ENCODE assay signal across 1 cellular context in the genomic region with DNA sequence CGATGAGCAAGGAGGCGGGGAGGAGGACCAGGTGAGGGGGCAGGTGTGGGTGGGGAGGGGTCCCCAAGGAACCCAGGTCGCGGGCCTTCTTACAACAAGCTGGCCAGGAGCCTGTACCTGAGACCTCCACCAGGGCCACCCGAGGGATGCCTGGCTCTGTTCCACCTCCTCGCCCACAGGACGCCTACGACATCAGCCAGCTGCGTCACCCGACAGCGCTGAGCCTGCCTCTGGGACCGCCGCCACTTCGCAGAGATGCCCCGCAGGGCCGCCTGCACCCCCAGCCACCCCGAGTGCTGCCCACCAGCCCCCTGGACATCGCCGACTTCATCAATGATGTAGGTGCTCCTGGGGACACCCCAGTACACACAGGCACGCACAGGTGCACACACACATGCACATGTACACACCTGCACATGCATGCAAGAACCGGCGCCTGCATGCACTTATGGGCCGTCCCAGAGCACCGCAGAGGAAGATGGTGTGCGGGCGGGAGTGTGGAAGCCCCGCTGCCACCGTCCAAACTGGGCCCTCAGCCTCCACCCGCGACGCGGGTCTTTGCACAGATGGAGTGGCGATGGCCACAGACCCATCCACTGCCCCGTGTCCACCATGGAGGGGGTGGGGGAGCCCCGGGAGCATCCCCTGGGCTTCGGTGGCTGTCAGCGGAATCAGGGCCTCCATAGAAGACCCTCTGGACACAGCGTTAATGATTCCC.
TF ChIP-seq lines count a peak whose summit lies in the region.

No MANE protein-coding gene starts in this region.

TF ChIP-seq in IMR-90, 13 proteins besides CTCF, POLR2A, EP300 and RAD21:
- TF ChIP-seq NFE2L2 (IDR thresholded peaks at IDR 0.05; ENCODE audit: low read depth, low read length) (no peak), MXI1 (IDR thresholded peaks at IDR 0.05; ENCODE audit: borderline replicate concordance, low read depth, low read length) (no peak), CHD1 (IDR thresholded peaks at IDR 0.05; ENCODE audit: low read depth, low read length) (no peak), MAZ (IDR thresholded peaks at IDR 0.05; ENCODE audit: borderline replicate concordance, low read depth, low read length) (no peak), SMC3 (IDR thresholded peaks at IDR 0.05; ENCODE audit: low read depth, low read length) (no peak), FOS (IDR thresholded peaks at IDR 0.05; ENCODE audit: low read depth, low read length) (no peak), MAFK (IDR thresholded peaks at IDR 0.05; ENCODE audit: low read depth, low read length) (no peak), CEBPB (IDR thresholded peaks at IDR 0.05; ENCODE audit: low read depth, low read length) (no peak), BHLHE40 (IDR thresholded peaks at IDR 0.05; ENCODE audit: low read depth, low read length) (no peak), RFX5 (IDR thresholded peaks at IDR 0.05; ENCODE audit: low read depth, low read length) (no peak), RCOR1 (IDR thresholded peaks at IDR 0.05; ENCODE audit: insufficient replicate concordance, low read length) (no peak)
- TF ChIP-seq, protein P1, sequence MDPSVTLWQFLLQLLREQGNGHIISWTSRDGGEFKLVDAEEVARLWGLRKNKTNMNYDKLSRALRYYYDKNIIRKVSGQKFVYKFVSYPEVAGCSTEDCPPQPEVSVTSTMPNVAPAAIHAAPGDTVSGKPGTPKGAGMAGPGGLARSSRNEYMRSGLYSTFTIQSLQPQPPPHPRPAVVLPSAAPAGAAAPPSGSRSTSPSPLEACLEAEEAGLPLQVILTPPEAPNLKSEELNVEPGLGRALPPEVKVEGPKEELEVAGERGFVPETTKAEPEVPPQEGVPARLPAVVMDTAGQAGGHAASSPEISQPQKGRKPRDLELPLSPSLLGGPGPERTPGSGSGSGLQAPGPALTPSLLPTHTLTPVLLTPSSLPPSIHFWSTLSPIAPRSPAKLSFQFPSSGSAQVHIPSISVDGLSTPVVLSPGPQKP (IDR thresholded peaks at IDR 0.05; ENCODE audit: borderline replicate concordance, low read depth, low read length), result no peak
- TF ChIP-seq, protein P2, sequence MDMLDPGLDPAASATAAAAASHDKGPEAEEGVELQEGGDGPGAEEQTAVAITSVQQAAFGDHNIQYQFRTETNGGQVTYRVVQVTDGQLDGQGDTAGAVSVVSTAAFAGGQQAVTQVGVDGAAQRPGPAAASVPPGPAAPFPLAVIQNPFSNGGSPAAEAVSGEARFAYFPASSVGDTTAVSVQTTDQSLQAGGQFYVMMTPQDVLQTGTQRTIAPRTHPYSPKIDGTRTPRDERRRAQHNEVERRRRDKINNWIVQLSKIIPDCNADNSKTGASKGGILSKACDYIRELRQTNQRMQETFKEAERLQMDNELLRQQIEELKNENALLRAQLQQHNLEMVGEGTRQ (IDR thresholded peaks at IDR 0.05; ENCODE audit: low read depth, low read length), result no peak
